8 cellular contexts compared by ENCODE assay signal in the genomic region with DNA sequence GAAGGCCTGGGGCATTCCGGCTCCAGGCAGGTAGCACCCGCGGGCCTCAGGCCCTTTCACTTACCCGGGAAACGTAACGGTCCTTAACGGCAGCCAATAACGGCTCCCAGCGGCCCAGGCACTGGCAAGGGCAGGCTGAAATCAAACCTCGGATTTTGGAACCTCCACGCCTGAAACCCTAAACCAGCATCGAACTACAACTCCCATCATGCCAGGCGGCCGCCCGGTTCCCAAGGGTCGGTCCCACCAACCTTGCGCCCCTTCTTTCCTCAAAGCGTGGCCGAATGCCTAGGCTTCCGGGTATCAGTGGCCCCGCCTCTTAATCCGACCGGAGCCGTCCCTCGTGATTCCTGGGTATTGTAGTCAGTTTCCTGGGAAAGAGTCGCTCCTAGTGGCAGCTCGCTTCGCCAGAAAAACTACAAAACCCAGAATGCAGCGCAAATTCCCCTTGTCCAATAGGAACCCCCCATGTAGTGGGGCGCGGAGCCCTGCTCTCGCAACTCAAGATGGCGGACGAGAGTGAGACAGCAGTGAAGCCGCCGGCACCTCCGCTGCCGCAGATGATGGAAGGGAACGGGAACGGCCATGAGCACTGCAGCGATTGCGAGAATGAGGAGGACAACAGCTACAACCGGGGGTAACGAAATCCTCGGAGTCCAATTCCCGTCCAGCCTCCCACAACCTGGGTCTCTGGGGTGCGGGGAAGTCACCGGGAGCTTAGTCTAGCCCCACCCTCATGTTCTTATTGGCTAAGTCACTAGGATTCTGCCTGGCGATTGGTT. TPM values are rescaled to one million over a fixed set of nuclear protein-coding genes. Genes with fewer than 3 reads are reported as not detected.
A peak's percentile ranks its signal among the peaks of the same experiment; 100 is the strongest.
DNase-seq lines count a peak whose midpoint lies in the region; ATAC-seq, FAIRE-seq and TF ChIP-seq lines count a peak whose summit lies in the region.

Gene NMT1, plus strand, starts transcription at position 494 of the 782 bp plus-strand sequence. Its CDS starts 13 bp downstream, at position 507.

- peaks cover 7 to 15% of the 10 kb centered on the region in 2 donors for H3K4me1 ChIP-seq in kidney (ENCODE audit: control insufficient read depth in 1 of 2, insufficient read depth in 1 of 2, low read depth in 1 of 2, low read length in 2 of 2)

- H3K27ac ChIP-seq in kidney (ENCODE audit: low read depth in 2 of 2, low read length in 2 of 2) = peak within 1 kb of the TSS; percentile 86 to 96

- H3K27me3 Mint-ChIP-seq in chondrocyte (ENCODE audit: low read depth) = no peaks in the 10 kb centered on the region

- H3K4me3 ChIP-seq in kidney (ENCODE audit: low read length in 2 of 2) = peak within 1 kb of the TSS; percentile 88 to 91

- peak within 1 kb of the TSS; percentile 98 for H3K4me3 Mint-ChIP-seq in chondrocyte (ENCODE audit: unreplicated experiment)

- ATAC-seq in HG03439 (IDR thresholded peaks at IDR 0.05; ENCODE audit: unreplicated experiment) = peak; percentile 92

- peak; percentile 94 for TF ChIP-seq POLR2A in GM19193 (IDR thresholded peaks at IDR 0.05; ENCODE audit: extremely low read depth, insufficient read depth, insufficient read length)

- peaks cover 50% of the 10 kb centered on the region for H3K4me1 Mint-ChIP-seq in chondrocyte (ENCODE audit: low read depth)

- no peaks in the 10 kb centered on the region for H3K9me3 Mint-ChIP-seq in chondrocyte (ENCODE audit: low read depth)

- H3K36me3 Mint-ChIP-seq in chondrocyte (ENCODE audit: low read depth) = peaks cover 2% of the 10 kb centered on the region

- DNase-seq in AML-193 (lab: John Stamatoyannopoulos, UW) (peak; percentile 100), NCI-H510A treated with DMSO at 0.1 percent for 48 hours (lab: John Stamatoyannopoulos, UW) (peak; percentile 99), chondrocyte (ENCODE audit: low spot score) (peak; percentile 98), kidney (peak; percentile 98)
- DNase-seq in activated CD4-positive, alpha-beta T cell treated with anti-CD3 and anti-CD28 coated beads for 24 hours (ENCODE audit: low read depth in 2 of 2) = peak; percentile 92 to 93
- DNase-seq in stimulated activated CD4-positive, alpha-beta T cell treated with anti-CD3 and anti-CD28 coated beads, Interleukin-15, amount 100 ng/mL, for 24 hours = peak; percentile 98

- TF ChIP-seq CTCF in chondrocyte (IDR thresholded peaks at IDR 0.05) (no peak), kidney (IDR thresholded peaks at IDR 0.05; ENCODE audit: borderline replicate concordance, extremely low read depth, insufficient read depth) (peak; percentile 16)

- no peaks in the 10 kb centered on the region for H3K36me3 ChIP-seq in kidney (ENCODE audit: control insufficient read depth in 1 of 2, insufficient read depth in 2 of 2, low read length in 2 of 2)

- H3K27ac Mint-ChIP-seq in chondrocyte (ENCODE audit: unreplicated experiment) = peak within 1 kb of the TSS; percentile 100

- H3K9me3 ChIP-seq in kidney (ENCODE audit: control insufficient read depth in 1 of 2, low read length in 2 of 2) = no peaks in the 10 kb centered on the region

- intact Hi-C loops in kidney (cut with DNase I) = no loop called here

- FAIRE-seq in kidney (lab: Jason Lieb, UNC) = peak; percentile 83

- peak within 1 kb of the TSS; percentile 92 to 94 for H3K9ac ChIP-seq in kidney (ENCODE audit: low read length in 2 of 2)

RNA-seq across cellular contexts. Expression of gene NMT1, which starts in this region (rescaled TPM):
- 89.0 to 103 TPM (median 91.4 TPM) in 3 replicates for total RNA-seq in chondrocyte
- total RNA-seq in kidney = 98.5 TPM
- 72.3 TPM for polyA plus RNA-seq in kidney (ENCODE audit: insufficient read depth, low read depth, low replicate concordance)

Comparison
In these comparisons a context has a peak if more than half of its experiments do, and no peak if none do; other contexts are left out.
1. Peak in every context shown above with its lines: DNase-seq, ATAC-seq, H3K4me3 ChIP-seq and H3K27ac ChIP-seq.